Comparison of ENCODE assay signal across 5 cellular contexts in the genomic region with DNA sequence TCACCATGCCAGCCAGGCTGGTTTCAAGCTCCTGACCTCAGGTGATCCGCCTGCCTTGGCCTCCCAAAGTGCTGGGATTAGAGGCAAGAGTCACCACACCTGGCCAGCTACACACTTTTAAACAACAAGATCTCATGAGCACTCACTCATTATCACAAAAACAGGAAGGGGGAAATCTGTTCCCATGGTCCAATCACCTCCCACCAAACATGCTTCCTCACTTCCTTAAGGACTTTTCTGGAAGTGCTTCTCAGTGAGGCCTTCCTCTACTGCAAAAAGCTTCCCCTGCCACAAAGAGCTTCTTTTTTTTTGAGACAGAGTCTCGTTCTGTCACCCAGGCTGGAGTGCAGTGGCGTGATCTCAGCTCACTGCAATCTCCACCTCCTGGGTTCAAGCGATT. TPM values are rescaled to one million over a fixed set of nuclear protein-coding genes. Genes with fewer than 3 reads are reported as not detected.
"Had no signal": no experiment of that assay in that cellular context is flagged by ENCODE, and none has a peak within 500 bp of the region (broad histone marks: within the 10 kb centered on the region; RNA-seq: fewer than 3 reads in every experiment).

No MANE protein-coding gene starts in this region.

RNA-seq across cellular contexts. Expression of a gene that starts 3.1 kb away (rescaled TPM):
- total RNA-seq: activated B cell treated with CpG ODN at 0.5 μM for 24 hours; activated CD8-positive, alpha-beta memory T cell treated with anti-CD3 and anti-CD28 coated beads for 36 hours; activated CD8-positive, alpha-beta T cell treated with anti-CD3 and anti-CD28 coated beads for 36 hours; activated T-cell treated with anti-CD3 and anti-CD28 coated beads, Interleukin-2, amount 50 U/mL, for 72 hours; T-helper 1 cell treated with Interleukin-12 subunit alpha and Interleukin-12 subunit beta and Interleukin-4 antibody, amounts not matched to agents 30 ng/mL and 1 ng/mL, for 36 hours had no signal
